ENCODE assay signal across 4 cellular contexts in the genomic region with DNA sequence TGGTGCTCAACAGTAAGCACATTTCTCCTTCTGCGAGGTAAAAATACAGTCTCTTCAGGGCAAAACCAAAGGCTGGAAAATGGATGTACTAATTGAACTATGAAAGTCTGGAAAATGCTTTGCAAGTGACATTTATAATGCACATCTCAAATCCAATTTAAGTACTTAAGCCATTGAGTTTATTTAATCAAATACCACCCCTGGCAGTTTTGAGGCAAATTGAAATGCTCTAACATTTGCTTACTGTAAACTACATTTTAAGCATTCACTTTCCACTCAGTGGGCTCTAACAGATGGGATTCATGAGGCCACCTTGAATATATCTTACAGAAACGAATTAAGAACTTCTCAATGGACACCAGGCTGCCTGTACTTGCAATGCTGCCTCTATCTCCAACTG.
"Had no signal": no experiment of that assay in that cellular context is flagged by ENCODE, and none has a peak within 500 bp of the region (broad histone marks: within the 10 kb centered on the region; RNA-seq: fewer than 3 reads in every experiment).

No MANE protein-coding gene starts in this region.

- H3K27ac Mint-ChIP-seq: GM23338, H9 had no signal

- H2AFZ ChIP-seq: GM23338 had no signal

- H3K4me3 Mint-ChIP-seq: GM23338, H9 had no signal

- DNase-seq: H9, HCEC 1CT, IMR-90 had no signal

- H3K4me2 ChIP-seq: GM23338 had no signal

- H3K9me3 Mint-ChIP-seq: GM23338, H9 had no signal

- ATAC-seq: GM23338 had no signal

- H3K4me3 ChIP-seq: GM23338 had no signal

- H3K4me1 Mint-ChIP-seq: H9 had no signal
